ENCODE assay signal across 8 cellular contexts in genomic region chr1:9181990-9182783, GRCh38. TPM values are rescaled to one million over a fixed set of nuclear protein-coding genes. Genes with fewer than 3 reads are reported as not detected.
DNase-seq lines count a peak whose midpoint lies in the region; ATAC-seq and TF ChIP-seq lines count a peak whose summit lies in the region.

No MANE protein-coding gene starts in this region.

- no peaks in the 10 kb centered on the region for H3K36me3 Mint-ChIP-seq in neural crest cell (ENCODE audit: low read depth)

- peak overlapping the region; percentile 96 for H3K4me3 ChIP-seq in GM06990 (replicated peaks; ENCODE audit: low read depth, low read length)
- H3K4me3 ChIP-seq in WI38 (ENCODE audit: low read depth, low read length) = peak overlapping the region; percentile 81

- peak overlapping the region; percentile 78 for H3K4me3 Mint-ChIP-seq in neural crest cell

- H3K4me1 Mint-ChIP-seq in neural crest cell = peaks cover 7% of the 10 kb centered on the region

- H3K36me3 ChIP-seq in GM06990 (ENCODE audit: control insufficient read depth, insufficient read depth, low read length) = peaks cover 11% of the 10 kb centered on the region

- ATAC-seq in GM21367 (IDR thresholded peaks at IDR 0.05; ENCODE audit: unreplicated experiment) = no peak

- no peaks in the 10 kb centered on the region for H3K9me3 Mint-ChIP-seq in neural crest cell

- H3K27ac Mint-ChIP-seq in neural crest cell (ENCODE audit: unreplicated experiment) = no peak overlapping the region

- TF ChIP-seq CTCF in GM06990 (IDR thresholded peaks at IDR 0.05; ENCODE audit: insufficient read depth, low read length, poor library complexity, severe bottlenecking) (no peak), WI38 (IDR thresholded peaks at IDR 0.05; ENCODE audit: low read depth, low read length) (peak; percentile 16; the same call in 1 of the 2 replicates), neural crest cell (conservative IDR thresholded peaks at IDR 0.05) (peak; percentile 32)

- H3K27me3 ChIP-seq in GM06990 (replicated peaks; ENCODE audit: control insufficient read depth, insufficient read depth, low read length) = no peaks in the 10 kb centered on the region

- peaks cover 53% of the 10 kb centered on the region for H3K27me3 Mint-ChIP-seq in neural crest cell (ENCODE audit: low read depth)

- DNase-seq in GM06990 (ENCODE audit: extremely low read depth, insufficient read length) (peak; percentile 73), HCEC 1CT (peak; percentile 23), fibroblast of peridontal ligament (ENCODE audit: extremely low read depth) (peak; percentile 38), neural crest cell (ENCODE audit: low read depth, low spot score) (no peak), NCI-H774 (lab: John Stamatoyannopoulos, UW) (no peak), NCI-H146 (lab: John Stamatoyannopoulos, UW) (no peak)

RNA-seq across cellular contexts. Expression of gene H6PD, which starts 52.4 kb away (rescaled TPM):
- total RNA-seq in neural crest cell = 23.4 and 23.9 TPM in 2 replicates

RNA-seq across cellular contexts. Expression of gene GPR157, which starts 53.3 kb away (rescaled TPM):
- total RNA-seq in neural crest cell = 1.3 and 1.9 TPM in 2 replicates

Comparison
In these comparisons a context has a peak if more than half of its experiments do, and no peak if none do; other contexts are left out.
1. DNase-seq: peak in GM06990 (single experiment), HCEC 1CT (single experiment) and fibroblast of peridontal ligament (single experiment); none in neural crest cell (single experiment), NCI-H774 (single experiment) and NCI-H146 (single experiment).